In genomic region chr19:27675771-27676170, GRCh38 we compare ENCODE assay signal across 24 cellular contexts.
"Had no signal": no experiment of that assay in that cellular context is flagged by ENCODE, and none has a peak within 500 bp of the region (broad histone marks: within the 10 kb centered on the region; RNA-seq: fewer than 3 reads in every experiment).

No MANE protein-coding gene starts in this region.

- H3K36me3 ChIP-seq: ovary, spleen, suprapubic skin, thoracic aorta, tibial artery, upper lobe of right lung had no signal

- H3K27ac Mint-ChIP-seq: naive thymus-derived CD4-positive, alpha-beta T cell; natural killer cell treated with Interleukin-12 subunit alpha and Interleukin-12 subunit beta and Interleukin-15 and Interleukin-18, amount 100 ng/mL, for 72 hours; progenitor cell of endocrine pancreas; stimulated activated effector memory CD8-positive, alpha-beta T cell treated with anti-CD3 and anti-CD28 coated beads, Interleukin-12 subunit alpha, Interleukin-12 subunit beta, amount 100 ng/mL, for 72 hours; stimulated activated naive CD8-positive, alpha-beta T cell treated with anti-CD3 and anti-CD28 coated beads, Interleukin-15, Interleukin-2, amounts not matched to agents 100 ng/mL and 50 ng/mL, for 24 hours had no signal

- DNase-seq: hippocampal formation; kidney glomerular epithelial cell; left cardiac atrium; mesendoderm; midbrain; mucosa of descending colon; naive thymus-derived CD4-positive, alpha-beta T cell; ovary; small intestine; spleen; stimulated activated CD4-positive, alpha-beta T cell treated with anti-CD3 and anti-CD28 coated beads, Interleukin-4, amount 100 ng/mL, for 24 hours; stimulated activated naive CD4-positive, alpha-beta T cell; trophoblast cell; upper lobe of right lung had no signal

- H3K4me1 ChIP-seq: spleen, suprapubic skin, tibial artery, upper lobe of right lung had no signal

- H3K27ac ChIP-seq: ovary, spleen, suprapubic skin, thoracic aorta, tibial artery, upper lobe of right lung had no signal

- ATAC-seq: left lobe of liver; mucosa of descending colon; naive thymus-derived CD4-positive, alpha-beta T cell; natural killer cell treated with Interleukin-12 subunit alpha and Interleukin-12 subunit beta and Interleukin-15 and Interleukin-18, amount 100 ng/mL, for 72 hours; sciatic nerve; stimulated activated effector memory CD8-positive, alpha-beta T cell treated with anti-CD3 and anti-CD28 coated beads, Interleukin-12 subunit alpha, Interleukin-12 subunit beta, amount 100 ng/mL, for 72 hours; upper lobe of right lung had no signal

- H3K4me3 ChIP-seq: lung, mucosa of descending colon, ovary, spleen, suprapubic skin, thoracic aorta, tibial artery, upper lobe of right lung had no signal

- H3K4me1 Mint-ChIP-seq: naive thymus-derived CD4-positive, alpha-beta T cell; stimulated activated effector memory CD8-positive, alpha-beta T cell treated with anti-CD3 and anti-CD28 coated beads, Interleukin-12 subunit alpha, Interleukin-12 subunit beta, amount 100 ng/mL, for 72 hours had no signal

- H3K36me3 Mint-ChIP-seq: stimulated activated effector memory CD8-positive, alpha-beta T cell treated with anti-CD3 and anti-CD28 coated beads, Interleukin-12 subunit alpha, Interleukin-12 subunit beta, amount 100 ng/mL, for 72 hours had no signal

- H3K4me3 Mint-ChIP-seq: naive thymus-derived CD4-positive, alpha-beta T cell; natural killer cell treated with Interleukin-12 subunit alpha and Interleukin-12 subunit beta and Interleukin-15 and Interleukin-18, amount 100 ng/mL, for 72 hours; stimulated activated effector memory CD8-positive, alpha-beta T cell treated with anti-CD3 and anti-CD28 coated beads, Interleukin-12 subunit alpha, Interleukin-12 subunit beta, amount 100 ng/mL, for 72 hours; stimulated activated naive CD8-positive, alpha-beta T cell treated with anti-CD3 and anti-CD28 coated beads, Interleukin-15, Interleukin-2, amounts not matched to agents 100 ng/mL and 50 ng/mL, for 24 hours had no signal

- H3K27me3 ChIP-seq: ovary, spleen, suprapubic skin, tibial artery, upper lobe of right lung had no signal

- H3K9me3 ChIP-seq: ovary had no signal

- H3K27me3 Mint-ChIP-seq: naive thymus-derived CD4-positive, alpha-beta T cell; natural killer cell treated with Interleukin-12 subunit alpha and Interleukin-12 subunit beta and Interleukin-15 and Interleukin-18, amount 100 ng/mL, for 72 hours; progenitor cell of endocrine pancreas; stimulated activated naive CD8-positive, alpha-beta T cell treated with anti-CD3 and anti-CD28 coated beads, Interleukin-15, Interleukin-2, amounts not matched to agents 100 ng/mL and 50 ng/mL, for 24 hours had no signal
